In genomic region chr3:195037017-195037373, GRCh38 we compare ENCODE assay signal across 20 cellular contexts.
"Had no signal": no experiment of that assay in that cellular context is flagged by ENCODE, and none has a peak within 500 bp of the region (broad histone marks: within the 10 kb centered on the region; RNA-seq: fewer than 3 reads in every experiment).

No MANE protein-coding gene starts in this region.

- H3K27ac ChIP-seq: RWPE1 had no signal

- ATAC-seq: HepG2, SK-N-SH treated with all-trans-retinoic acid at 6 μM for 48 hours had no signal

- DNase-seq: IMR-90, KBM-7, MV-4-11, NCI-H1048, NCI-H1105, NCI-H1417, NCI-H1436 treated with DMSO at 0.1 percent for 48 hours, NCI-H1694, NCI-H187 treated with DMSO at 0.1 percent for 48 hours, NCI-H2029 treated with DMSO at 0.1 percent for 48 hours, NCI-H226, NCI-H446, NCI-H510A, NCI-H524 treated with DMSO at 0.1 percent for 48 hours, NCI-H69, NCI-H774, SHP77 had no signal

- FAIRE-seq: HepG2 had no signal
